Comparison of ENCODE assay signal across 8 cellular contexts in genomic region chr19:53365899-53366493, GRCh38. TPM values are rescaled to one million over a fixed set of nuclear protein-coding genes. Genes with fewer than 3 reads are reported as not detected.
DNase-seq lines count a peak whose midpoint lies in the region; ATAC-seq and TF ChIP-seq lines count a peak whose summit lies in the region.

No MANE protein-coding gene starts in this region.

- in situ Hi-C loops in G401 (cut with HindIII; ENCODE audit: low sequenced_read_pairs): no loop called here

- peaks cover 17% of the 10 kb centered on the region for H3K4me1 Mint-ChIP-seq in activated T-helper 1 cell treated with anti-CD3 and anti-CD28 coated beads, Interleukin-12 subunit alpha, Interleukin-12 subunit beta, Interleukin-2, Interleukin-4 antibody, amounts not matched to agents 30 ng/mL and 10 ng/mL and 1 ng/mL, durations not matched to agents 14 hours and 24 hours and 36 hours (ENCODE audit: low read depth)
- peaks cover 5% of the 10 kb centered on the region for H3K4me1 Mint-ChIP-seq in glutamatergic neuron (ENCODE audit: low read depth, unreplicated experiment)

- peak overlapping the region; percentile 78 for H3K9ac ChIP-seq in Karpas-422 (ENCODE audit: low read length)

- H3K79me2 ChIP-seq in Karpas-422 (ENCODE audit: low read length): peaks cover 32% of the 10 kb centered on the region

- DNase-seq in DMS79 treated with DMSO at 0.1 percent for 48 hours (lab: John Stamatoyannopoulos, UW) (peak; percentile 76), Karpas-422 (peak; percentile 74), glutamatergic neuron (peak; percentile 41), retinal pigment epithelial cell (ENCODE audit: low read depth) (no peak), G401 (ENCODE audit: low spot score) (no peak)
- DNase-seq in activated T-helper 1 cell treated with anti-CD3 and anti-CD28 coated beads, Interleukin-12 subunit alpha, Interleukin-12 subunit beta, Interleukin-2, Interleukin-4 antibody, amounts not matched to agents 30 ng/mL and 10 ng/mL and 1 ng/mL, durations not matched to agents 14 hours and 24 hours and 36 hours (ENCODE audit: low spot score): no peak

- peak; percentile 42 for ATAC-seq in GM21526 (IDR thresholded peaks at IDR 0.05; ENCODE audit: low FRiP score, unreplicated experiment)
- ATAC-seq in HG02571 (IDR thresholded peaks at IDR 0.05; ENCODE audit: unreplicated experiment): no peak

- H3K9me3 ChIP-seq in Karpas-422 (ENCODE audit: low read length): peaks cover 9% of the 10 kb centered on the region

- peaks cover 18% of the 10 kb centered on the region for H3K36me3 ChIP-seq in Karpas-422 (ENCODE audit: insufficient read depth, low read length)

- H3K27ac ChIP-seq in Karpas-422 (ENCODE audit: low read length): no peak overlapping the region

- TF ChIP-seq CTCF in glutamatergic neuron (IDR thresholded peaks at IDR 0.05; ENCODE audit: partially characterized antibody, unreplicated experiment) (no peak), retinal pigment epithelial cell (conservative IDR thresholded peaks at IDR 0.05; ENCODE audit: low read depth, low read length) (no peak)

- H3K4me3 ChIP-seq in Karpas-422 (ENCODE audit: low read length) (peak overlapping the region; percentile 78), retinal pigment epithelial cell (ENCODE audit: low read length) (peak overlapping the region; percentile 92)

- no peaks in the 10 kb centered on the region for H3K27me3 ChIP-seq in Karpas-422 (ENCODE audit: low read length)

- H3K9me2 ChIP-seq in Karpas-422 (replicated peaks; ENCODE audit: insufficient read depth, low read length): no peaks in the 10 kb centered on the region

- peaks cover 43% of the 10 kb centered on the region for H3K9me3 Mint-ChIP-seq in activated T-helper 1 cell treated with anti-CD3 and anti-CD28 coated beads, Interleukin-12 subunit alpha, Interleukin-12 subunit beta, Interleukin-2, Interleukin-4 antibody, amounts not matched to agents 30 ng/mL and 10 ng/mL and 1 ng/mL, durations not matched to agents 14 hours and 24 hours and 36 hours
- no peaks in the 10 kb centered on the region for H3K9me3 Mint-ChIP-seq in glutamatergic neuron (ENCODE audit: unreplicated experiment)

- H2AFZ ChIP-seq in Karpas-422 (ENCODE audit: low read length): peak overlapping the region; percentile 62

- peak overlapping the region; percentile 93 for H3K4me3 Mint-ChIP-seq in activated T-helper 1 cell treated with anti-CD3 and anti-CD28 coated beads, Interleukin-12 subunit alpha, Interleukin-12 subunit beta, Interleukin-2, Interleukin-4 antibody, amounts not matched to agents 30 ng/mL and 10 ng/mL and 1 ng/mL, durations not matched to agents 14 hours and 24 hours and 36 hours
- H3K4me3 Mint-ChIP-seq in glutamatergic neuron (ENCODE audit: unreplicated experiment): peak overlapping the region; percentile 93

- peaks cover 10% of the 10 kb centered on the region for H3K4me1 ChIP-seq in Karpas-422 (ENCODE audit: low read length)

- peaks cover 19% of the 10 kb centered on the region for H3K36me3 Mint-ChIP-seq in activated T-helper 1 cell treated with anti-CD3 and anti-CD28 coated beads, Interleukin-12 subunit alpha, Interleukin-12 subunit beta, Interleukin-2, Interleukin-4 antibody, amounts not matched to agents 30 ng/mL and 10 ng/mL and 1 ng/mL, durations not matched to agents 14 hours and 24 hours and 36 hours (ENCODE audit: low read depth)
- H3K36me3 Mint-ChIP-seq in glutamatergic neuron (ENCODE audit: unreplicated experiment): no peaks in the 10 kb centered on the region

- H3K27ac Mint-ChIP-seq in activated T-helper 1 cell treated with anti-CD3 and anti-CD28 coated beads, Interleukin-12 subunit alpha, Interleukin-12 subunit beta, Interleukin-2, Interleukin-4 antibody, amounts not matched to agents 30 ng/mL and 10 ng/mL and 1 ng/mL, durations not matched to agents 14 hours and 24 hours and 36 hours: peak overlapping the region; percentile 91
- peak overlapping the region; percentile 33 for H3K27ac Mint-ChIP-seq in glutamatergic neuron (ENCODE audit: unreplicated experiment)

- H4K20me1 ChIP-seq in Karpas-422 (ENCODE audit: insufficient read depth, low read depth, low read length): no peaks in the 10 kb centered on the region

- no peaks in the 10 kb centered on the region for H3K27me3 Mint-ChIP-seq in activated T-helper 1 cell treated with anti-CD3 and anti-CD28 coated beads, Interleukin-12 subunit alpha, Interleukin-12 subunit beta, Interleukin-2, Interleukin-4 antibody, amounts not matched to agents 30 ng/mL and 10 ng/mL and 1 ng/mL, durations not matched to agents 14 hours and 24 hours and 36 hours (ENCODE audit: insufficient read depth)
- no peaks in the 10 kb centered on the region for H3K27me3 Mint-ChIP-seq in glutamatergic neuron (ENCODE audit: unreplicated experiment)

- peak overlapping the region; percentile 83 for H3K4me2 ChIP-seq in Karpas-422 (ENCODE audit: low read depth, low read length, poor library complexity, severe bottlenecking)

- intact Hi-C loops in activated T-helper 1 cell treated with anti-CD3 and anti-CD28 coated beads, Interleukin-12 subunit alpha, Interleukin-12 subunit beta, Interleukin-2, Interleukin-4 antibody, amounts not matched to agents 30 ng/mL and 10 ng/mL and 1 ng/mL, durations not matched to agents 14 hours and 24 hours and 36 hours (cut with micrococcal nuclease): loop anchor here (1.0 to 10.0 kb wide), 10 partner anchors 29 to 1338 kb away; partner anchors contain the start of genes ZNF160, ZNF614, ZNF761 and ZNF765

RNA-seq across cellular contexts. Expression of gene ZNF525, which starts 0.5 kb away (rescaled TPM):
- total RNA-seq in Karpas-422 (2014; rRNA removed; shearing (Covaris generic); ENCODE audit: low replicate concordance): 24.8 and 47.1 TPM in 2 replicates
- 16.5 and 19.0 TPM in 2 replicates for total RNA-seq in activated T-helper 1 cell treated with anti-CD3 and anti-CD28 coated beads, Interleukin-12 subunit alpha, Interleukin-12 subunit beta, Interleukin-2, Interleukin-4 antibody, amounts not matched to agents 30 ng/mL and 10 ng/mL and 1 ng/mL, durations not matched to agents 14 hours and 24 hours and 36 hours
- 8.2 TPM for total RNA-seq in glutamatergic neuron (ENCODE audit: unreplicated experiment)
- total RNA-seq in G401 (2014; rRNA removed; shearing (Covaris generic)): 11.9 and 23.0 TPM in 2 replicates

RNA-seq across cellular contexts. Expression of gene ZNF765, which starts 29.0 kb away (rescaled TPM):
- total RNA-seq in Karpas-422 (2014; rRNA removed; shearing (Covaris generic); ENCODE audit: low replicate concordance): 21.4 and 26.9 TPM in 2 replicates
- total RNA-seq in activated T-helper 1 cell treated with anti-CD3 and anti-CD28 coated beads, Interleukin-12 subunit alpha, Interleukin-12 subunit beta, Interleukin-2, Interleukin-4 antibody, amounts not matched to agents 30 ng/mL and 10 ng/mL and 1 ng/mL, durations not matched to agents 14 hours and 24 hours and 36 hours: 9.2 and 10.8 TPM in 2 replicates
- total RNA-seq in glutamatergic neuron (ENCODE audit: unreplicated experiment): 21.4 TPM
- total RNA-seq in G401 (2014; rRNA removed; shearing (Covaris generic)): 10.3 and 13.8 TPM in 2 replicates

RNA-seq across cellular contexts. Expression of gene ZNF845, which starts 32.4 kb away (rescaled TPM):
- total RNA-seq in Karpas-422 (2014; rRNA removed; shearing (Covaris generic); ENCODE audit: low replicate concordance): 8.9 and 18.7 TPM in 2 replicates
- total RNA-seq in activated T-helper 1 cell treated with anti-CD3 and anti-CD28 coated beads, Interleukin-12 subunit alpha, Interleukin-12 subunit beta, Interleukin-2, Interleukin-4 antibody, amounts not matched to agents 30 ng/mL and 10 ng/mL and 1 ng/mL, durations not matched to agents 14 hours and 24 hours and 36 hours: 6.5 and 6.7 TPM in 2 replicates
- 8.5 TPM for total RNA-seq in glutamatergic neuron (ENCODE audit: unreplicated experiment)
- total RNA-seq in G401 (2014; rRNA removed; shearing (Covaris generic)): 10.0 and 11.5 TPM in 2 replicates

Comparison
In these comparisons a context has a peak if more than half of its experiments do, and no peak if none do; other contexts are left out.
1. DNase-seq: peak in DMS79 treated with DMSO at 0.1 percent for 48 hours (single experiment), Karpas-422 (single experiment) and glutamatergic neuron (single experiment); none in activated T-helper 1 cell treated with anti-CD3 and anti-CD28 coated beads, Interleukin-12 subunit alpha, Interleukin-12 subunit beta, Interleukin-2, Interleukin-4 antibody, amounts not matched to agents 30 ng/mL and 10 ng/mL and 1 ng/mL, durations not matched to agents 14 hours and 24 hours and 36 hours (single experiment), retinal pigment epithelial cell (single experiment) and G401 (single experiment).